ENCODE assay signal across 2 cellular contexts in the genomic region with DNA sequence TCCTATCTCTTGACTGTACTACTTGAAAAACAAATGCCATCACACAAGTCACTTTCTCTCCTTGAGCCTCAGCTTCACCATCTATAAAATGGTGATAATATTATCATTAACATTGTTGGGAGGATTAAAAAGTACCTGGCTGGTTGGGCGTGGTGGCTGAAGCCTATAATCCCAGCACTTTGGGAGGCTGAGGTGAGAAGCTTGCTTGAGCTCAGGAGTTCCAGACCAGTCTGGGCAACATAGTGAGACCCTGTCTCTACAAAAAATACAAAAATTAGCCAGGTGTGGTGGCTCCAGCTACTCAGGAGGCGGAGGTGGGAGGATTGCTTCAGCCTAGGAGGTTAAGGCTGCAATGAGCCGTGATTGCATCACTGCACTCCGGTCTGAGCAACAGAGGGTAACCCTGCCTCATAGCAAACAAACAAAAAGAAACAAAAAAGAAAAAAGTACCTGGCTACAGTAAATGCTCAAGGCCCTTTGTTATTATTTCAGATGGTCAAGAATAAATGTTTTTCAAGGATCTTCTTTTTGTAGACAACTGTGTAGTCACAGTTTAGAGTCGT.
TF ChIP-seq lines count a peak whose summit lies in the region.

No MANE protein-coding gene starts in this region.

TF ChIP-seq in A549, 52 proteins besides CTCF, POLR2A, EP300 and RAD21:
- TF ChIP-seq SREBF2 (IDR thresholded peaks at IDR 0.05) = no peak
- TF ChIP-seq TP53 (CRISPR knock-in tag; IDR thresholded peaks at IDR 0.05) = no peak
- no peak for TF ChIP-seq ZNF302 (CRISPR knock-in tag; IDR thresholded peaks at IDR 0.05)
- TF ChIP-seq CEBPB (IDR thresholded peaks at IDR 0.05) = peak; percentile 93 to 96
- no peak for TF ChIP-seq HOXB13 (CRISPR knock-in tag; IDR thresholded peaks at IDR 0.05; ENCODE audit: low read depth)
- 0 out of 2 replicates have a peak, but pooled peaks have one; percentile 11 for TF ChIP-seq GATA3 (IDR thresholded peaks at IDR 0.05; ENCODE audit: borderline replicate concordance)
- TF ChIP-seq, protein P1, sequence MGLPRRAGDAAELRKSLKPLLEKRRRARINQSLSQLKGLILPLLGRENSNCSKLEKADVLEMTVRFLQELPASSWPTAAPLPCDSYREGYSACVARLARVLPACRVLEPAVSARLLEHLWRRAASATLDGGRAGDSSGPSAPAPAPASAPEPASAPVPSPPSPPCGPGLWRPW (IDR thresholded peaks at IDR 0.05) = 0 out of 2 replicates have a peak, but pooled peaks have one; percentile 18
- TF ChIP-seq FOSB (CRISPR knock-in tag; IDR thresholded peaks at IDR 0.05) = no peak
- no peak for TF ChIP-seq JUNB (IDR thresholded peaks at IDR 0.05)

TF ChIP-seq in IMR-90, 13 proteins besides CTCF, POLR2A, EP300 and RAD21:
- TF ChIP-seq CEBPB (IDR thresholded peaks at IDR 0.05; ENCODE audit: low read depth, low read length) (0 out of 2 replicates have a peak, but pooled peaks have one; percentile 49), ELK1 (IDR thresholded peaks at IDR 0.05; ENCODE audit: borderline replicate concordance, low read depth, low read length) (no peak)
